9 cellular contexts compared by ENCODE assay signal in the genomic region with DNA sequence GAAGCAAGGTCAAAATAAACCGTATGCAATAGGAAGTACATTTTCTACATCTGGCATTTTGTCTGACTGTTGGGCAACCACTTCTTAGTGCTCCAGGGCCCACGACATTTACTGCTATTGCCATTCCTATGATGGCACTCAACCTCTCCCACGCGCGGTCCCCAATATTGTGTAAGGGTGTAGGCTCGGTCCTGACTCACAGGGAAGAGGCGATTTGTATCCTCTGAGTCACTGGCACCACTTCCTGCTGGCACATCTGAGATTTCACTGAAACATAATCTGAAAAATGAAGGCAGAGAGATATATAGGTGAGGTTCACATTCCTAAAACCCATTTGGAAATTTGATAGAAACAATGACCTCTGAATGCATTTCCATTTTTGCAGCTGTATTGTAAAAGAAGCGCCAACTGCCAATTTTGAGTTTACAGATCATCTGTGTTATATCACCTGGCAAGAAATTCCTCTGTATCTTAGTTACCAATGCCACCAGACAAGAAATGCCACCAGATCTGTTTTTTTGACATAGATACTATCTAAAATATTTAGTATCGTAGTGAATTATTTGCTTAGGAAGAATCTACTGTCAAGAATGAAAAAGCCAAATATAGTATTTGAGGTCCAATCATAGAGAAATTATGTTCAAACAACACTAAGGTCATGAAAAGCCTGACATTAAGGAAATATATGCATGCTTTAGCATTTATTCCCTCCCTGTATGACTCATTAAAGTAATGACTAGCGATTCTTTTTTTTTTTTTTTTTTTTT. TPM values are rescaled to one million over a fixed set of nuclear protein-coding genes. Genes with fewer than 3 reads are reported as not detected.
DNase-seq lines count a peak whose midpoint lies in the region; ATAC-seq and TF ChIP-seq lines count a peak whose summit lies in the region.
"Had no signal": no experiment of that assay in that cellular context is flagged by ENCODE, and none has a peak within 500 bp of the region (broad histone marks: within the 10 kb centered on the region; RNA-seq: fewer than 3 reads in every experiment).

No MANE protein-coding gene starts in this region.

- no peaks in the 10 kb centered on the region for H3K9me3 ChIP-seq in A673 (ENCODE audit: low read depth, low read length, poor library complexity, severe bottlenecking)
- H3K9me3 ChIP-seq in right cardiac atrium (ENCODE audit: control insufficient read depth, low read length), result no peaks in the 10 kb centered on the region

- intact Hi-C loops in A673 (cut with micrococcal nuclease; ENCODE audit: unreplicated experiment) (loop anchor here (5.0 kb wide), 2 partner anchors 163 to 298 kb away; no protein-coding TSS in a partner anchor), right cardiac atrium (cut with DNase I) (loop anchor here (5.0 to 10.0 kb wide), 8 partner anchors 68 to 300 kb away; no protein-coding TSS in a partner anchor)

- H3K4me3 ChIP-seq in A673 (ENCODE audit: low read depth, low read length, poor library complexity, severe bottlenecking) (no peak overlapping the region), right cardiac atrium (ENCODE audit: low read length) (no peak overlapping the region)

- no peaks in the 10 kb centered on the region for H3K36me3 ChIP-seq in A673 (ENCODE audit: insufficient read depth, low read length, poor library complexity, severe bottlenecking)

- POLR2A ChIA-PET in A673 (lab: Charles Lee; ENCODE audit: low non-redundant PET), result no interaction called here

- BruUV-seq in A673 (replicated peaks; lab: Mats Ljungman, UMichigan), result no TSS peak

- DNase-seq in A673 (ENCODE audit: low spot score), result peak; percentile 65
- DNase-seq in GM04503 (ENCODE audit: low read depth), result peak; percentile 21
- DNase-seq in SW480 (ENCODE audit: low spot score), result peak; percentile 95
- DNase-seq in right cardiac atrium, result peak in 2 of 3 donors; percentile 23 to 51
- no peak for DNase-seq in progenitor cell of endocrine pancreas (ENCODE audit: low spot score, unreplicated experiment)
- no peak for DNase-seq in cortex of kidney (lab: John Stamatoyannopoulos, UW)
- DNase-seq in medulla oblongata (ENCODE audit: extremely low spot score), result no peak
- DNase-seq: NCI-H524 had no signal

- H3K4me1 ChIP-seq in A673 (ENCODE audit: insufficient read depth, low read length, poor library complexity, severe bottlenecking) (no peaks in the 10 kb centered on the region), right cardiac atrium (ENCODE audit: control insufficient read depth, insufficient read depth, low read length) (no peaks in the 10 kb centered on the region)

- ATAC-seq in right cardiac atrium (peak in 1 of 2 donors; percentile 26), HG02840 (IDR thresholded peaks at IDR 0.05; ENCODE audit: low FRiP score, unreplicated experiment) (no peak)

- H3K9me3 Mint-ChIP-seq in progenitor cell of endocrine pancreas (ENCODE audit: low read depth), result no peaks in the 10 kb centered on the region

- 72% methylated on average over 10 of the region's 10 CpGs for WGBS in right cardiac atrium

- no peaks in the 10 kb centered on the region for H3K27me3 Mint-ChIP-seq in progenitor cell of endocrine pancreas

- CTCF ChIA-PET in A673 (lab: Charles Lee), result no interaction called here

- H3K27ac Mint-ChIP-seq in progenitor cell of endocrine pancreas, result no peak overlapping the region

- no peaks in the 10 kb centered on the region for H3K4me1 Mint-ChIP-seq in progenitor cell of endocrine pancreas (ENCODE audit: low read depth)

- H3K27me3 ChIP-seq in A673 (replicated peaks; ENCODE audit: insufficient read depth, low read depth, low read length, poor library complexity) (no peaks in the 10 kb centered on the region), right cardiac atrium (ENCODE audit: control insufficient read depth, insufficient read depth) (no peaks in the 10 kb centered on the region)

- no peak overlapping the region for H3K27ac ChIP-seq in A673 (ENCODE audit: low read depth, low read length, poor library complexity, severe bottlenecking)
- no peak overlapping the region for H3K27ac ChIP-seq in right cardiac atrium (ENCODE audit: low read length)

- TF ChIP-seq CTCF in A673 (conservative IDR thresholded peaks at IDR 0.05; ENCODE audit: low read depth, low read length) (no peak), progenitor cell of endocrine pancreas (IDR thresholded peaks at IDR 0.05; ENCODE audit: unreplicated experiment) (no peak)

- no peaks in the 10 kb centered on the region for H3K36me3 Mint-ChIP-seq in progenitor cell of endocrine pancreas (ENCODE audit: insufficient read depth)

- H3K4me3 Mint-ChIP-seq in progenitor cell of endocrine pancreas (ENCODE audit: low read depth), result no peak overlapping the region

RNA-seq across cellular contexts. Expression of gene EREG, which starts 9.8 kb away (rescaled TPM):
- total RNA-seq in A673 (2021), result 0.50 and 0.84 TPM in 2 replicates
- total RNA-seq in right cardiac atrium, result under 1 TPM; 0.08 to 0.26 (median 0.16) TPM
- polyA plus RNA-seq in right cardiac atrium, result 0.29 TPM
- total RNA-seq in progenitor cell of endocrine pancreas, result not detected in 2 replicates

Comparison
In these comparisons a context has a peak if more than half of its experiments do, and no peak if none do; other contexts are left out.
1. DNase-seq: peak in A673 (single experiment), GM04503 (single experiment), SW480 (single experiment) and right cardiac atrium (2 of 3); none in progenitor cell of endocrine pancreas (single experiment), cortex of kidney (single experiment) and medulla oblongata (single experiment).